In genomic region chr10:124916585-124917167, GRCh38 we compare ENCODE assay signal across 1 cellular context.
TF ChIP-seq lines count a peak whose summit lies in the region.

No MANE protein-coding gene starts in this region.

TF ChIP-seq in HepG2, 621 proteins besides CTCF, POLR2A, EP300 and RAD21 (continued from another document and continues in another):
- TF ChIP-seq, protein P1, sequence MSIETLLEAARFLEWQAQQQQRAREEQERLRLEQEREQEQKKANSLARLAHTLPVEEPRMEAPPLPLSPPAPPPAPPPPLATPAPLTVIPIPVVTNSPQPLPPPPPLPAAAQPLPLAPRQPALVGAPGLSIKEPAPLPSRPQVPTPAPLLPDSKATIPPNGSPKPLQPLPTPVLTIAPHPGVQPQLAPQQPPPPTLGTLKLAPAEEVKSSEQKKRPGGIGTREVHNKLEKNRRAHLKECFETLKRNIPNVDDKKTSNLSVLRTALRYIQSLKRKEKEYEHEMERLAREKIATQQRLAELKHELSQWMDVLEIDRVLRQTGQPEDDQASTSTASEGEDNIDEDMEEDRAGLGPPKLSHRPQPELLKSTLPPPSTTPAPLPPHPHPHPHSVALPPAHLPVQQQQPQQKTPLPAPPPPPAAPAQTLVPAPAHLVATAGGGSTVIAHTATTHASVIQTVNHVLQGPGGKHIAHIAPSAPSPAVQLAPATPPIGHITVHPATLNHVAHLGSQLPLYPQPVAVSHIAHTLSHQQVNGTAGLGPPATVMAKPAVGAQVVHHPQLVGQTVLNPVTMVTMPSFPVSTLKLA (IDR thresholded peaks at IDR 0.05) = no peak
- TF ChIP-seq ZNF841 (CRISPR knock-in tag; IDR thresholded peaks at IDR 0.05; ENCODE audit: borderline replicate concordance) (0 out of 2 replicates have a peak, but pooled peaks have one; percentile 63), DMTF1 (CRISPR knock-in tag; IDR thresholded peaks at IDR 0.05) (no peak), NKX3-1 (CRISPR knock-in tag; IDR thresholded peaks at IDR 0.05) (peak; percentile 81), XRCC5 (optimal IDR thresholded peaks at IDR 0.05; ENCODE audit: low read length) (peak; percentile 79), SMYD3 (CRISPR knock-in tag; IDR thresholded peaks at IDR 0.05) (no peak), ELF3 (CRISPR knock-in tag; IDR thresholded peaks at IDR 0.05) (peak; percentile 38; the same call in 1 of the 2 replicates), STAT6 (CRISPR knock-in tag; IDR thresholded peaks at IDR 0.05; ENCODE audit: borderline replicate concordance) (no peak), ZFP91 (CRISPR knock-in tag; IDR thresholded peaks at IDR 0.05; ENCODE audit: borderline replicate concordance) (peak; percentile 80; the same call in 1 of the 2 replicates), ZNF543 (CRISPR knock-in tag; IDR thresholded peaks at IDR 0.05) (no peak), ZBTB49 (CRISPR knock-in tag; IDR thresholded peaks at IDR 0.05; ENCODE audit: borderline replicate concordance) (no peak), BRD4 (CRISPR knock-in tag; IDR thresholded peaks at IDR 0.05) (no peak; the same call in 1 of the 2 replicates), ZNF335 (CRISPR knock-in tag; IDR thresholded peaks at IDR 0.05) (peak; percentile 51; the same call in 1 of the 2 replicates), RFX1 (IDR thresholded peaks at IDR 0.05) (no peak), MAZ (IDR thresholded peaks at IDR 0.05; ENCODE audit: borderline replicate concordance, low read depth, low read length) (peak; percentile 63), MAZ (CRISPR knock-in tag; IDR thresholded peaks at IDR 0.05; ENCODE audit: low read depth) (peak; percentile 57; the same call in 1 of the 2 replicates), ZBTB38 (CRISPR knock-in tag; IDR thresholded peaks at IDR 0.05) (peak; percentile 70; the same call in 1 of the 2 replicates), NPAS2 (CRISPR knock-in tag; IDR thresholded peaks at IDR 0.05; ENCODE audit: borderline replicate concordance) (no peak), ZNF3 (CRISPR knock-in tag; IDR thresholded peaks at IDR 0.05) (no peak), ZFY (CRISPR knock-in tag; IDR thresholded peaks at IDR 0.05) (peak; percentile 95), ZNF768 (CRISPR knock-in tag; IDR thresholded peaks at IDR 0.05) (peak; percentile 48; the same call in 1 of the 2 replicates), KAT7 (CRISPR knock-in tag; IDR thresholded peaks at IDR 0.05; ENCODE audit: borderline replicate concordance) (peak; percentile 91; the same call in 1 of the 2 replicates), POGK (CRISPR knock-in tag; conservative IDR thresholded peaks at IDR 0.05) (peak; percentile 79), CCAR2 (optimal IDR thresholded peaks at IDR 0.05; ENCODE audit: low read depth, low read length) (no peak), DNMT1 (CRISPR knock-in tag; IDR thresholded peaks at IDR 0.05) (no peak), ZNF547 (CRISPR knock-in tag; IDR thresholded peaks at IDR 0.05) (peak; percentile 83; the same call in 1 of the 2 replicates), STAG1 (CRISPR knock-in tag; IDR thresholded peaks at IDR 0.05) (peak; percentile 7; the same call in 1 of the 2 replicates)
- TF ChIP-seq, protein P2, sequence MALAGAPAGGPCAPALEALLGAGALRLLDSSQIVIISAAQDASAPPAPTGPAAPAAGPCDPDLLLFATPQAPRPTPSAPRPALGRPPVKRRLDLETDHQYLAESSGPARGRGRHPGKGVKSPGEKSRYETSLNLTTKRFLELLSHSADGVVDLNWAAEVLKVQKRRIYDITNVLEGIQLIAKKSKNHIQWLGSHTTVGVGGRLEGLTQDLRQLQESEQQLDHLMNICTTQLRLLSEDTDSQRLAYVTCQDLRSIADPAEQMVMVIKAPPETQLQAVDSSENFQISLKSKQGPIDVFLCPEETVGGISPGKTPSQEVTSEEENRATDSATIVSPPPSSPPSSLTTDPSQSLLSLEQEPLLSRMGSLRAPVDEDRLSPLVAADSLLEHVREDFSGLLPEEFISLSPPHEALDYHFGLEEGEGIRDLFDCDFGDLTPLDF (CRISPR knock-in tag; IDR thresholded peaks at IDR 0.05) = peak; percentile 66
- TF ChIP-seq, protein P3, sequence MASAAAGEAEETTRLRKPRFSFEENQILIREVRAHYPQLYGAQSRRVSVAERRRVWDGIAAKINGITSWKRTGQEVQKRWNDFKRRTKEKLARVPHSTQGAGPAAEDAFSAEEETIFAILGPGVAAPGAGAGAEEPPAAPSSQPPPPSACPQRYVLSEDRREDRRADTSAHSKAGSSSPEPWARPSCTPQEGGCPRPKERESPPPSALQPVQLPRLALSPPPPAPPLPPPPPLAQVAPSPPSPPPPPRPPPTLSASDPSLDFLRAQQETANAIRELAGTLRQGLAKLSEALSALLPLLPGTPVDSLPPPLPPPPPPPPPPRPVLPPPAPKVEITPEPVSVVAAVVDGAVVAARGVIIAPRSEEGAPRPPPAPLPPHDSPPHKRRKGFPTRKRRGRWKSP (CRISPR knock-in tag; IDR thresholded peaks at IDR 0.05) = peak; percentile 88
- TF ChIP-seq, protein P4, sequence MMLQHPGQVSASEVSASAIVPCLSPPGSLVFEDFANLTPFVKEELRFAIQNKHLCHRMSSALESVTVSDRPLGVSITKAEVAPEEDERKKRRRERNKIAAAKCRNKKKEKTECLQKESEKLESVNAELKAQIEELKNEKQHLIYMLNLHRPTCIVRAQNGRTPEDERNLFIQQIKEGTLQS (CRISPR knock-in tag; IDR thresholded peaks at IDR 0.05) = peak; percentile 78
- TF ChIP-seq, protein P5, sequence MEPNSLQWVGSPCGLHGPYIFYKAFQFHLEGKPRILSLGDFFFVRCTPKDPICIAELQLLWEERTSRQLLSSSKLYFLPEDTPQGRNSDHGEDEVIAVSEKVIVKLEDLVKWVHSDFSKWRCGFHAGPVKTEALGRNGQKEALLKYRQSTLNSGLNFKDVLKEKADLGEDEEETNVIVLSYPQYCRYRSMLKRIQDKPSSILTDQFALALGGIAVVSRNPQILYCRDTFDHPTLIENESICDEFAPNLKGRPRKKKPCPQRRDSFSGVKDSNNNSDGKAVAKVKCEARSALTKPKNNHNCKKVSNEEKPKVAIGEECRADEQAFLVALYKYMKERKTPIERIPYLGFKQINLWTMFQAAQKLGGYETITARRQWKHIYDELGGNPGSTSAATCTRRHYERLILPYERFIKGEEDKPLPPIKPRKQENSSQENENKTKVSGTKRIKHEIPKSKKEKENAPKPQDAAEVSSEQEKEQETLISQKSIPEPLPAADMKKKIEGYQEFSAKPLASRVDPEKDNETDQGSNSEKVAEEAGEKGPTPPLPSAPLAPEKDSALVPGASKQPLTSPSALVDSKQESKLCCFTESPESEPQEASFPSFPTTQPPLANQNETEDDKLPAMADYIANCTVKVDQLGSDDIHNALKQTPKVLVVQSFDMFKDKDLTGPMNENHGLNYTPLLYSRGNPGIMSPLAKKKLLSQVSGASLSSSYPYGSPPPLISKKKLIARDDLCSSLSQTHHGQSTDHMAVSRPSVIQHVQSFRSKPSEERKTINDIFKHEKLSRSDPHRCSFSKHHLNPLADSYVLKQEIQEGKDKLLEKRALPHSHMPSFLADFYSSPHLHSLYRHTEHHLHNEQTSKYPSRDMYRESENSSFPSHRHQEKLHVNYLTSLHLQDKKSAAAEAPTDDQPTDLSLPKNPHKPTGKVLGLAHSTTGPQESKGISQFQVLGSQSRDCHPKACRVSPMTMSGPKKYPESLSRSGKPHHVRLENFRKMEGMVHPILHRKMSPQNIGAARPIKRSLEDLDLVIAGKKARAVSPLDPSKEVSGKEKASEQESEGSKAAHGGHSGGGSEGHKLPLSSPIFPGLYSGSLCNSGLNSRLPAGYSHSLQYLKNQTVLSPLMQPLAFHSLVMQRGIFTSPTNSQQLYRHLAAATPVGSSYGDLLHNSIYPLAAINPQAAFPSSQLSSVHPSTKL (CRISPR knock-in tag; IDR thresholded peaks at IDR 0.05) = peak; percentile 48; the same call in 1 of the 2 replicates
- TF ChIP-seq, protein P6, sequence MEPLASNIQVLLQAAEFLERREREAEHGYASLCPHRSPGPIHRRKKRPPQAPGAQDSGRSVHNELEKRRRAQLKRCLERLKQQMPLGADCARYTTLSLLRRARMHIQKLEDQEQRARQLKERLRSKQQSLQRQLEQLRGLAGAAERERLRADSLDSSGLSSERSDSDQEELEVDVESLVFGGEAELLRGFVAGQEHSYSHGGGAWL (CRISPR knock-in tag; IDR thresholded peaks at IDR 0.05) = peak; percentile 75; the same call in 1 of the 2 replicates
- TF ChIP-seq, protein P7, sequence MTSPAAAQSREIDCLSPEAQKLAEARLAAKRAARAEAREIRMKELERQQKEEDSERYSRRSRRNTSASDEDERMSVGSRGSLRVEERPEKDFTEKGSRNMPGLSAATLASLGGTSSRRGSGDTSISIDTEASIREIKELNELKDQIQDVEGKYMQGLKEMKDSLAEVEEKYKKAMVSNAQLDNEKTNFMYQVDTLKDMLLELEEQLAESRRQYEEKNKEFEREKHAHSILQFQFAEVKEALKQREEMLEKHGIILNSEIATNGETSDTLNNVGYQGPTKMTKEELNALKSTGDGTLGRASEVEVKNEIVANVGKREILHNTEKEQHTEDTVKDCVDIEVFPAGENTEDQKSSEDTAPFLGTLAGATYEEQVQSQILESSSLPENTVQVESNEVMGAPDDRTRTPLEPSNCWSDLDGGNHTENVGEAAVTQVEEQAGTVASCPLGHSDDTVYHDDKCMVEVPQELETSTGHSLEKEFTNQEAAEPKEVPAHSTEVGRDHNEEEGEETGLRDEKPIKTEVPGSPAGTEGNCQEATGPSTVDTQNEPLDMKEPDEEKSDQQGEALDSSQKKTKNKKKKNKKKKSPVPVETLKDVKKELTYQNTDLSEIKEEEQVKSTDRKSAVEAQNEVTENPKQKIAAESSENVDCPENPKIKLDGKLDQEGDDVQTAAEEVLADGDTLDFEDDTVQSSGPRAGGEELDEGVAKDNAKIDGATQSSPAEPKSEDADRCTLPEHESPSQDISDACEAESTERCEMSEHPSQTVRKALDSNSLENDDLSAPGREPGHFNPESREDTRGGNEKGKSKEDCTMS (CRISPR knock-in tag; conservative IDR thresholded peaks at IDR 0.05) = no peak
